Comparison of ENCODE assay signal across 20 cellular contexts in genomic region chr3:37491343-37491742, GRCh38. TPM values are rescaled to one million over a fixed set of nuclear protein-coding genes. Genes with fewer than 3 reads are reported as not detected.
"Had no signal": no experiment of that assay in that cellular context is flagged by ENCODE, and none has a peak within 500 bp of the region (broad histone marks: within the 10 kb centered on the region; RNA-seq: fewer than 3 reads in every experiment).

No MANE protein-coding gene starts in this region.

- H3K4me1 ChIP-seq: right lobe of liver had no signal

- H3K36me3 Mint-ChIP-seq: activated naive CD4-positive, alpha-beta T cell treated with anti-CD3 and anti-CD28 coated beads, Interleukin-2, amount 10 ng/mL, durations not matched to agents 7 days and 5 days; stimulated activated naive B cell treated with anti-CD40 and anti-IgM and Interleukin-4, amounts not matched to agents 10 μg/mL and 1 μg/mL and 100 μg/mL, for 72 hours had no signal

- H3K36me3 ChIP-seq: right lobe of liver, transverse colon had no signal

- FAIRE-seq: keratinocyte had no signal

- H3K27ac Mint-ChIP-seq: activated CD8-positive, alpha-beta T cell treated with anti-CD3 and anti-CD28 coated beads for 36 hours; activated naive CD4-positive, alpha-beta T cell treated with anti-CD3 and anti-CD28 coated beads, Interleukin-2, amount 10 ng/mL, durations not matched to agents 7 days and 5 days; activated T-helper 2 cell treated with anti-CD3 and anti-CD28 coated beads, Interferon-gamma antibody, Interleukin-2, Interleukin-4, amounts not matched to agents 10 μg/mL and 5 μg/mL and 100 μg/mL, durations not matched to agents 14 hours and 24 hours and 36 hours; brain; naive thymus-derived CD8-positive, alpha-beta T cell; progenitor cell of endocrine pancreas; stimulated activated naive B cell treated with anti-CD40 and anti-IgM and Interleukin-4, amounts not matched to agents 10 μg/mL and 1 μg/mL and 100 μg/mL, for 72 hours had no signal

- H3K27ac ChIP-seq: VCaP had no signal

- H3K9me3 ChIP-seq: lower lobe of right lung, right lobe of liver, spleen, transverse colon had no signal

- ATAC-seq: activated CD8-positive, alpha-beta T cell treated with anti-CD3 and anti-CD28 coated beads for 36 hours; lower lobe of right lung; naive thymus-derived CD8-positive, alpha-beta T cell; stimulated activated naive B cell treated with anti-CD40 and anti-IgM and Interleukin-4, amounts not matched to agents 10 μg/mL and 1 μg/mL and 100 μg/mL, for 72 hours had no signal

- H3K4me1 Mint-ChIP-seq: activated naive CD4-positive, alpha-beta T cell treated with anti-CD3 and anti-CD28 coated beads, Interleukin-2, amount 10 ng/mL, durations not matched to agents 7 days and 5 days had no signal

- H3K9me3 Mint-ChIP-seq: activated naive CD4-positive, alpha-beta T cell treated with anti-CD3 and anti-CD28 coated beads, Interleukin-2, amount 10 ng/mL, durations not matched to agents 7 days and 5 days had no signal

- H3K4me3 Mint-ChIP-seq: activated CD8-positive, alpha-beta T cell treated with anti-CD3 and anti-CD28 coated beads for 36 hours; activated naive CD4-positive, alpha-beta T cell treated with anti-CD3 and anti-CD28 coated beads, Interleukin-2, amount 10 ng/mL, durations not matched to agents 7 days and 5 days; brain; naive thymus-derived CD8-positive, alpha-beta T cell; stimulated activated naive B cell treated with anti-CD40 and anti-IgM and Interleukin-4, amounts not matched to agents 10 μg/mL and 1 μg/mL and 100 μg/mL, for 72 hours had no signal

- H3K27me3 ChIP-seq: right lobe of liver, transverse colon had no signal

- H3K4me3 ChIP-seq: lower lobe of right lung, right lobe of liver, spleen, transverse colon had no signal

- DNase-seq: activated CD4-positive, alpha-beta T cell treated with anti-CD3 and anti-CD28 coated beads for 4 hours; activated CD8-positive, alpha-beta memory T cell treated with anti-CD3 and anti-CD28 coated beads, Interleukin-2, amount 50 U/mL, for 48 hours; activated CD8-positive, alpha-beta T cell treated with anti-CD3 and anti-CD28 coated beads for 36 hours; activated naive CD4-positive, alpha-beta T cell treated with anti-CD3 and anti-CD28 coated beads, Interleukin-2, amount 10 ng/mL, durations not matched to agents 7 days and 5 days; cerebellar nuclear complex; foreskin melanocyte; lower lobe of right lung; naive thymus-derived CD8-positive, alpha-beta T cell; nucleus accumbens; right lobe of liver; spleen; stimulated activated CD4-positive, alpha-beta T cell treated with anti-CD3 and anti-CD28 coated beads, Interleukin-1b, Interleukin-23, amount 100 ng/mL, for 48 hours; stimulated activated naive B cell treated with anti-CD40 and anti-IgM and Interleukin-4, amounts not matched to agents 10 μg/mL and 1 μg/mL and 100 μg/mL, for 72 hours; T-helper 1 cell; transverse colon had no signal

RNA-seq across cellular contexts. Expression of gene ITGA9, which starts 39.4 kb away (rescaled TPM):
- total RNA-seq: activated CD8-positive, alpha-beta T cell treated with anti-CD3 and anti-CD28 coated beads for 36 hours had no signal
- polyA plus RNA-seq: naive thymus-derived CD8-positive, alpha-beta T cell had no signal
